Comparison of ENCODE assay signal across 8 cellular contexts in the genomic region with DNA sequence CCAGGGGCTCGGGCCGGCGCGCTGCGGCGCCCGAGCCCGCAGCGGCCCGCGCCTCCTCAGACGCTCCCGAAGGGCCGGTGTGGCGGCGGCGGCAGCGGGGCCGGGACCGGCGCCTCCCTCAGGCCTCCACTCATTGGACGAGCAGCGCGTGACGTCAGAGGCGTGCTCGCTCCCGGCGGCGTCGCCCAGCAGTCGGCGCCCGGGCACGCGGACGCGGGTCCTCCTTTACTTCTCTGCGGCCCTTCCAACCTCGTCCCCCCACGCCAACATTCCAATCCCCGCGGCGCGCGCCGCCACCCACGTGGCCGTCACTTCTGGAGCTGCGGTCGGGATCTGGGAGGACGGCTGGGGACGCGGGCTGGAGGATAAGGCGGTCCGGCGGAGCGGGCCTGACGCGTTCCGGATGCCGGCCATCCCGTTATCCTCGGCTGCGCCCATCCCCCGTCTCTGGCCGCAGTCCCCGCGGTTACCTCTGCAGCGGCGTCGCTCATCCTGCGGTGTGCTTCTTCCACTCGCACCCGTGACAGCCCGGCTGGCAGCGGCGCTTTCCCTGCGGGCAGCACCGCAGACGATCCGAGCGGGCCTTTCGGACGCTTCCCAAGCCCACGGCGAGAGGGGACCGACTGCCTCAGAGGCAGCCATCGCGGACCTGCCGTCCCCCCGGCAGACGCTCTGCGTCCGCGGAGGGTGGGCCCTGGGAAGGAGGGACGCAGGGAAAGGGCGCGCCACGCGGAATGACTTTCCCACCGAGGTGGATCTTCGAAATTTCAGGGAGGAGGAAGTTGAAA. TPM values are rescaled to one million over a fixed set of nuclear protein-coding genes. Genes with fewer than 3 reads are reported as not detected.
DNase-seq lines count a peak whose midpoint lies in the region; ATAC-seq and TF ChIP-seq lines count a peak whose summit lies in the region.

A gene with protein sequence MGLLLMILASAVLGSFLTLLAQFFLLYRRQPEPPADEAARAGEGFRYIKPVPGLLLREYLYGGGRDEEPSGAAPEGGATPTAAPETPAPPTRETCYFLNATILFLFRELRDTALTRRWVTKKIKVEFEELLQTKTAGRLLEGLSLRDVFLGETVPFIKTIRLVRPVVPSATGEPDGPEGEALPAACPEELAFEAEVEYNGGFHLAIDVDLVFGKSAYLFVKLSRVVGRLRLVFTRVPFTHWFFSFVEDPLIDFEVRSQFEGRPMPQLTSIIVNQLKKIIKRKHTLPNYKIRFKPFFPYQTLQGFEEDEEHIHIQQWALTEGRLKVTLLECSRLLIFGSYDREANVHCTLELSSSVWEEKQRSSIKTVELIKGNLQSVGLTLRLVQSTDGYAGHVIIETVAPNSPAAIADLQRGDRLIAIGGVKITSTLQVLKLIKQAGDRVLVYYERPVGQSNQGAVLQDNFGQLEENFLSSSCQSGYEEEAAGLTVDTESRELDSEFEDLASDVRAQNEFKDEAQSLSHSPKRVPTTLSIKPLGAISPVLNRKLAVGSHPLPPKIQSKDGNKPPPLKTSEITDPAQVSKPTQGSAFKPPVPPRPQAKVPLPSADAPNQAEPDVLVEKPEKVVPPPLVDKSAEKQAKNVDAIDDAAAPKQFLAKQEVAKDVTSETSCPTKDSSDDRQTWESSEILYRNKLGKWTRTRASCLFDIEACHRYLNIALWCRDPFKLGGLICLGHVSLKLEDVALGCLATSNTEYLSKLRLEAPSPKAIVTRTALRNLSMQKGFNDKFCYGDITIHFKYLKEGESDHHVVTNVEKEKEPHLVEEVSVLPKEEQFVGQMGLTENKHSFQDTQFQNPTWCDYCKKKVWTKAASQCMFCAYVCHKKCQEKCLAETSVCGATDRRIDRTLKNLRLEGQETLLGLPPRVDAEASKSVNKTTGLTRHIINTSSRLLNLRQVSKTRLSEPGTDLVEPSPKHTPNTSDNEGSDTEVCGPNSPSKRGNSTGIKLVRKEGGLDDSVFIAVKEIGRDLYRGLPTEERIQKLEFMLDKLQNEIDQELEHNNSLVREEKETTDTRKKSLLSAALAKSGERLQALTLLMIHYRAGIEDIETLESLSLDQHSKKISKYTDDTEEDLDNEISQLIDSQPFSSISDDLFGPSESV (minus strand): TSS at position 81 of the 788 bp plus-strand sequence. CDS start 213 bp downstream, outside the sequence.

- CTCF ChIA-PET in BJ (lab: Yijun Ruan, JAX), result no interaction called here

- no peaks in the 10 kb centered on the region for H3K36me3 ChIP-seq in BJ (ENCODE audit: control insufficient read depth, insufficient read depth, low read length)

- POLR2A ChIA-PET in BJ (lab: Charles Lee), result no interaction called here

- H3K4me3 ChIP-seq in BJ (ENCODE audit: low read depth, low read length), result peak within 1 kb of the TSS; percentile 90

- ATAC-seq in HG03457 (IDR thresholded peaks at IDR 0.05; ENCODE audit: unreplicated experiment), result peak; percentile 86

- DNase-seq in BJ (ENCODE audit: low read depth) (peak; percentile 47), GM19240 (ENCODE audit: insufficient read length, low spot score) (peak; percentile 69), NCI-H748 (lab: John Stamatoyannopoulos, UW; ENCODE audit: unreplicated experiment) (peak; percentile 90), cortex of kidney (lab: John Stamatoyannopoulos, UW) (peak; percentile 40), left kidney (ENCODE audit: low read depth, low spot score) (peak; percentile 98)
- DNase-seq in activated CD4-positive, alpha-beta T cell treated with anti-CD3 and anti-CD28 coated beads, Interleukin-2, amount 50 U/mL, for 1 hour, result peak; percentile 93
- peak; percentile 91 to 94 for DNase-seq in stimulated activated CD4-positive, alpha-beta T cell treated with anti-CD3 and anti-CD28 coated beads, Interleukin-2, amount 100 ng/mL, for 24 hours

- peaks cover 4% of the 10 kb centered on the region for H3K27me3 ChIP-seq in BJ (ENCODE audit: control insufficient read depth, insufficient read depth, low read length)

- no peak for TF ChIP-seq CTCF in BJ (IDR thresholded peaks at IDR 0.05; ENCODE audit: insufficient read depth, low read depth, low read length)

RNA-seq across cellular contexts. Expression of the gene that starts here (rescaled TPM):
- polyA plus RNA-seq in BJ (2011; rRNA removed), result 13.6 and 22.0 TPM in 2 replicates
- polyA minus RNA-seq in BJ (2011; rRNA and poly(A)+ RNA removed), result 32.0 and 32.3 TPM in 2 replicates

Comparison
In these comparisons a context has a peak if more than half of its experiments do, and no peak if none do; other contexts are left out.
1. Peak in every context shown above with its lines: DNase-seq, ATAC-seq and H3K4me3 ChIP-seq.
2. DNase-seq: peak in every context shown above with its lines; median percentile 98 in left kidney; 93 in activated CD4-positive, alpha-beta T cell treated with anti-CD3 and anti-CD28 coated beads, Interleukin-2, amount 50 U/mL, for 1 hour; 92 in stimulated activated CD4-positive, alpha-beta T cell treated with anti-CD3 and anti-CD28 coated beads, Interleukin-2, amount 100 ng/mL, for 24 hours; 90 in NCI-H748; 69 in GM19240; 47 in BJ; 40 in cortex of kidney.